ENCODE assay signal across 1 cellular context in genomic region chr15:88932271-88932874, GRCh38.
TF ChIP-seq lines count a peak whose summit lies in the region.

No MANE protein-coding gene starts in this region.

TF ChIP-seq in Ishikawa, 13 proteins besides CTCF, POLR2A, EP300 and RAD21 (continued from another document):
- TF ChIP-seq, protein P1, sequence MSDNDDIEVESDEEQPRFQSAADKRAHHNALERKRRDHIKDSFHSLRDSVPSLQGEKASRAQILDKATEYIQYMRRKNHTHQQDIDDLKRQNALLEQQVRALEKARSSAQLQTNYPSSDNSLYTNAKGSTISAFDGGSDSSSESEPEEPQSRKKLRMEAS (IDR thresholded peaks at IDR 0.05): no peak
- TF ChIP-seq TCF12 (IDR thresholded peaks at IDR 0.05; ENCODE audit: low read depth): peak; percentile 94
- TF ChIP-seq EGR1 (IDR thresholded peaks at IDR 0.05): no peak
- TF ChIP-seq CEBPB (IDR thresholded peaks at IDR 0.05): 0 out of 2 replicates have a peak, but pooled peaks have one; percentile 24
